32 cellular contexts compared by ENCODE assay signal in the genomic region with DNA sequence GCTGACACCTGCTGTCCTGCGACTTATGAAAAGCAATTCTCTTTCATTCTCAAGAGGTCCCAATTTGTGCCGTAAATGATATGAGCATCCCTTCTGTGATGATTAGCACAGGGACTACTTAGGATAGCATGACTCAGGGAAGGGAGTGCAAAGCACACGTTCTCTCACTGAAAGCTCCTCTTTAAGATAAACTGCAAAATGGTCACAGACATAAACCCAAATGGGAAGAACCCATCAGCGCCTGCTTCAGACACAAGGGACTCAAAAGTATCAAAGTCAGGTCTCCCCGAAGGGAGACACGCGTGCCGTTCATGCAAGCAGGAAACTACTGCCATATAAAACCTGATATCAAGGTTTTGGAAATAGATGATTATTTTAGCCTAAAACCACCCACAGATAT. TPM values are rescaled to one million over a fixed set of nuclear protein-coding genes. Genes with fewer than 3 reads are reported as not detected.
"Had no signal": no experiment of that assay in that cellular context is flagged by ENCODE, and none has a peak within 500 bp of the region (broad histone marks: within the 10 kb centered on the region; RNA-seq: fewer than 3 reads in every experiment).

No MANE protein-coding gene starts in this region.

- ATAC-seq: stimulated activated effector memory CD8-positive, alpha-beta T cell treated with anti-CD3 and anti-CD28 coated beads, Interleukin-12 subunit alpha, Interleukin-12 subunit beta, amount 100 ng/mL, for 72 hours; stimulated activated memory B cell treated with anti-CD40 and anti-IgM and Interleukin-4, amounts not matched to agents 10 μg/mL and 1 μg/mL and 100 μg/mL, for 72 hours; stimulated activated naive B cell treated with anti-CD40 and anti-IgM and Interleukin-4, amounts not matched to agents 10 μg/mL and 1 μg/mL and 100 μg/mL, for 72 hours; stimulated activated naive CD8-positive, alpha-beta T cell treated with anti-CD3 and anti-CD28 coated beads, Interleukin-15, amount 100 ng/mL, for 72 hours; stimulated activated naive CD8-positive, alpha-beta T cell treated with anti-CD3 and anti-CD28 coated beads, Interleukin-15, Interleukin-2, amounts not matched to agents 100 U/mL and 50 U/mL, for 24 hours; upper lobe of right lung had no signal

- H3K36me3 ChIP-seq: stomach, suprapubic skin, thoracic aorta, thyroid gland, tibial artery, tibial nerve, transverse colon, upper lobe of left lung, upper lobe of right lung, uterus, vagina had no signal

- H3K4me1 ChIP-seq: stomach, suprapubic skin, testis, thyroid gland, tibial artery, tibial nerve, transverse colon, upper lobe of left lung, upper lobe of right lung, uterus, vagina had no signal

- DNase-seq: stimulated activated CD4-positive, alpha-beta T cell treated with anti-CD3 and anti-CD28 coated beads, Interleukin-2, amount 100 ng/mL, for 48 hours; stimulated activated CD4-positive, alpha-beta T cell treated with anti-CD3 and anti-CD28 coated beads, Interleukin-4, amount 100 ng/mL, for 1 hour; stimulated activated CD4-positive, alpha-beta T cell treated with anti-CD3 and anti-CD28 coated beads, Interleukin-4, amount 100 ng/mL, for 24 hours; stimulated activated CD4-positive, alpha-beta T cell treated with anti-CD3 and anti-CD28 coated beads, Interleukin-4, amount 100 ng/mL, for 4 hours; stimulated activated CD8-positive, alpha-beta memory T cell treated with anti-CD3 and anti-CD28 coated beads, Interleukin-4, amount 100 ng/mL, for 48 hours; stimulated activated naive B cell treated with anti-CD40 and anti-IgM and Interleukin-4, amounts not matched to agents 10 μg/mL and 1 μg/mL and 100 μg/mL, for 72 hours; stimulated activated naive CD4-positive, alpha-beta T cell; stimulated activated naive CD4-positive, alpha-beta T cell treated with Interleukin-2 at 50 U/mL for 16 hours; stimulated activated naive CD8-positive, alpha-beta T cell treated with anti-CD3 and anti-CD28 coated beads, Interleukin-15, amount 100 ng/mL, for 72 hours; stimulated activated naive CD8-positive, alpha-beta T cell treated with anti-CD3 and anti-CD28 coated beads, Interleukin-15, Interleukin-2, amounts not matched to agents 100 U/mL and 50 U/mL, for 24 hours; stomach; substantia nigra; testis; thyroid gland; tibial artery; transverse colon; trophoblast cell; upper lobe of left lung; upper lobe of right lung; uterus had no signal

- H3K27me3 ChIP-seq: testis, thyroid gland, tibial nerve, transverse colon, upper lobe of left lung, upper lobe of right lung, uterus, vagina had no signal

- H3K4me3 ChIP-seq: stomach, suprapubic skin, testis, thoracic aorta, thyroid gland, tibial artery, tibial nerve, transverse colon, upper lobe of left lung, upper lobe of right lung, uterus, vagina had no signal

- H3K27ac Mint-ChIP-seq: stimulated activated effector memory CD8-positive, alpha-beta T cell treated with anti-CD3 and anti-CD28 coated beads, Interleukin-12 subunit alpha, Interleukin-12 subunit beta, amount 100 ng/mL, for 72 hours; stimulated activated memory B cell treated with anti-CD40 and anti-IgM and Interleukin-4, amounts not matched to agents 10 μg/mL and 1 μg/mL and 100 μg/mL, for 72 hours; stimulated activated naive B cell treated with anti-CD40 and anti-IgM and Interleukin-4, amounts not matched to agents 10 μg/mL and 1 μg/mL and 100 μg/mL, for 72 hours; stimulated activated naive CD8-positive, alpha-beta T cell treated with anti-CD3 and anti-CD28 coated beads, Interleukin-15, amount 100 ng/mL, for 72 hours; stimulated activated naive CD8-positive, alpha-beta T cell treated with anti-CD3 and anti-CD28 coated beads, Interleukin-15, Interleukin-2, amounts not matched to agents 100 ng/mL and 50 ng/mL, for 24 hours; type B pancreatic cell had no signal

- H3K4me3 Mint-ChIP-seq: stimulated activated effector memory CD8-positive, alpha-beta T cell treated with anti-CD3 and anti-CD28 coated beads, Interleukin-12 subunit alpha, Interleukin-12 subunit beta, amount 100 ng/mL, for 72 hours; stimulated activated memory B cell treated with anti-CD40 and anti-IgM and Interleukin-4, amounts not matched to agents 10 μg/mL and 1 μg/mL and 100 μg/mL, for 72 hours; stimulated activated naive B cell treated with anti-CD40 and anti-IgM and Interleukin-4, amounts not matched to agents 10 μg/mL and 1 μg/mL and 100 μg/mL, for 72 hours; stimulated activated naive CD8-positive, alpha-beta T cell treated with anti-CD3 and anti-CD28 coated beads, Interleukin-15, amount 100 ng/mL, for 72 hours; stimulated activated naive CD8-positive, alpha-beta T cell treated with anti-CD3 and anti-CD28 coated beads, Interleukin-15, Interleukin-2, amounts not matched to agents 100 ng/mL and 50 ng/mL, for 24 hours; type B pancreatic cell had no signal

- H3K27ac ChIP-seq: stomach, suprapubic skin, testis, thoracic aorta, thyroid gland, tibial artery, tibial nerve, transverse colon, upper lobe of left lung, upper lobe of right lung, uterus, vagina had no signal

- H3K4me1 Mint-ChIP-seq: stimulated activated effector memory CD8-positive, alpha-beta T cell treated with anti-CD3 and anti-CD28 coated beads, Interleukin-12 subunit alpha, Interleukin-12 subunit beta, amount 100 ng/mL, for 72 hours; stimulated activated memory B cell treated with anti-CD40 and anti-IgM and Interleukin-4, amounts not matched to agents 10 μg/mL and 1 μg/mL and 100 μg/mL, for 72 hours; stimulated activated naive B cell treated with anti-CD40 and anti-IgM and Interleukin-4, amounts not matched to agents 10 μg/mL and 1 μg/mL and 100 μg/mL, for 72 hours; stimulated activated naive CD8-positive, alpha-beta T cell treated with anti-CD3 and anti-CD28 coated beads, Interleukin-15, amount 100 ng/mL, for 72 hours had no signal

- H3K36me3 Mint-ChIP-seq: stimulated activated effector memory CD8-positive, alpha-beta T cell treated with anti-CD3 and anti-CD28 coated beads, Interleukin-12 subunit alpha, Interleukin-12 subunit beta, amount 100 ng/mL, for 72 hours; stimulated activated memory B cell treated with anti-CD40 and anti-IgM and Interleukin-4, amounts not matched to agents 10 μg/mL and 1 μg/mL and 100 μg/mL, for 72 hours; stimulated activated naive B cell treated with anti-CD40 and anti-IgM and Interleukin-4, amounts not matched to agents 10 μg/mL and 1 μg/mL and 100 μg/mL, for 72 hours; type B pancreatic cell had no signal

- H3K27me3 Mint-ChIP-seq: stimulated activated memory B cell treated with anti-CD40 and anti-IgM and Interleukin-4, amounts not matched to agents 10 μg/mL and 1 μg/mL and 100 μg/mL, for 72 hours had no signal

- H3K9me3 ChIP-seq: suprapubic skin, testis, thoracic aorta, thyroid gland, tibial artery, transverse colon, upper lobe of left lung, upper lobe of right lung, uterus, vagina had no signal

RNA-seq across cellular contexts. Expression of a gene that starts 33.9 kb away (rescaled TPM):
- total RNA-seq: stomach, subcutaneous adipose tissue, suprapubic skin, temporal lobe, thoracic aorta, tibial nerve, upper lobe of left lung, upper lobe of right lung, ureter, vagina had no signal
- polyA plus RNA-seq: stomach, urinary bladder had no signal
